Comparison of ENCODE assay signal across 1 cellular context in genomic region chr2:10265328-10266132, GRCh38.
TF ChIP-seq lines count a peak whose summit lies in the region.

No MANE protein-coding gene starts in this region.

TF ChIP-seq in IMR-90, 13 proteins besides CTCF, POLR2A, EP300 and RAD21:
- TF ChIP-seq USF2 (IDR thresholded peaks at IDR 0.05; ENCODE audit: low read depth, low read length) (no peak), RCOR1 (IDR thresholded peaks at IDR 0.05; ENCODE audit: insufficient replicate concordance, low read length) (no peak), MAZ (IDR thresholded peaks at IDR 0.05; ENCODE audit: borderline replicate concordance, low read depth, low read length) (no peak)
